Comparison of ENCODE assay signal across 8 cellular contexts in the genomic region with DNA sequence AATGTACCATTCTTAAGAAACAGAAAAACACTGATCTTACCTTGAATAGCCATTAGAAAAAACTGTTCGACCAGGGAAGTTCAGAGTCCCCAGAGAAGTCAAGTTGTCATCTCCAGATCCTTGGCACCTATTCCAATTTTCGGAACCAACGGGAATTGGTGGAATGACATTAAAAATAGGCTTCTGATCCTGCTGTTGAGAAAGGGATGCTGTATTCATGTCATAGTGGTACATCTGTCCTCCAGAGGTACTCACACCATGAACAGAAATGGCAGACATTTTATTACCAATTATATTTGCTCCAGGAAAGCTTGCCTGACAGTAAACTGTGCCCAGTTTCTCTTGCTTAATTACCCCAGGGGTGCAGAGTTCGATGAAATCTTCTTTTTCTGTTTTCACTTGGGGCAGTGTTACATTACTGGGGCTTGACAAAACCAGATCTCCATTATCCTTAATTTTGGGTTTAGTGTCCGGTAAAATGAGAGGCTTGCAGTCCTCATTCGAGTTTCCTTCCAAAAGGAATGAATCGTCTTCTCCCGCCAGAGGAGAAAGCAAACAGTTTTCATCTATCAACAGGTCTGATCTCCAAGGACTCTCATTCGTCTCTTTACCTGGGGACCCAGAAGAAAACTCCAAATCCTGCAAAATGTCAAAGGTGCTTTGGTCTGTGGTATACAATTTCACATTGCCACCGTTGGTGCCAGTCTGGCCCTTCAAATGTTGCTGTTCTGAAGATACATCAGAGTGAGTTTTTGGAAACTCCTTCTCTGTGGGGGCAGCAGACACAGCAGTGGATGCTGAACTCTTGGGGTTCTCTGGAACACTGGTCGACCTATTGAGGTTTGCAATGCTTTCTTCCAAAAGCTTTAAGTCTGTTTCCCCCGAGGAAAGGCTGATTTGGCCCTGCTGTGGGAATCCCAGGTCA. TPM values are rescaled to one million over a fixed set of nuclear protein-coding genes. Genes with fewer than 3 reads are reported as not detected.
A peak's percentile ranks its signal among the peaks of the same experiment; 100 is the strongest.
DNase-seq lines count a peak whose midpoint lies in the region; ATAC-seq and TF ChIP-seq lines count a peak whose summit lies in the region.

No MANE protein-coding gene starts in this region.

- peak overlapping the region; percentile 17 to 80 for H3K4me3 ChIP-seq in left lung
- peak overlapping the region; percentile 78 to 94 for H3K4me3 ChIP-seq in tibial artery

- intact Hi-C loops in left lung (cut with DNase I), result loop anchor here in 1 of 2 donors (10.0 kb wide), 1 partner anchor 285 kb away; no protein-coding TSS in a partner anchor
- intact Hi-C loops in tibial artery (cut with DNase I; ENCODE audit: low total_unique reads), result loop anchor here (5.0 to 10.0 kb wide), 3 partner anchors 395 to 478 kb away; no protein-coding TSS in a partner anchor

- no peak for ATAC-seq in activated T-cell treated with anti-CD3 and anti-CD28 coated beads, Interleukin-2, amount 50 U/mL, for 4 hours
- no peak for ATAC-seq in activated naive CD8-positive, alpha-beta T cell treated with anti-CD3 and anti-CD28 coated beads, Interleukin-2, amount 10 ng/mL, durations not matched to agents 7 days and 5 days (ENCODE audit: low read depth)
- ATAC-seq in left lung (no peak), GM21447 (IDR thresholded peaks at IDR 0.05; ENCODE audit: unreplicated experiment) (no peak)

- peaks cover 59% of the 10 kb centered on the region for H3K4me1 Mint-ChIP-seq in activated T-cell treated with anti-CD3 and anti-CD28 coated beads, Interleukin-2, amount 50 U/mL, for 4 hours (ENCODE audit: low read depth)
- H3K4me1 Mint-ChIP-seq in activated naive CD8-positive, alpha-beta T cell treated with anti-CD3 and anti-CD28 coated beads, Interleukin-2, amount 10 ng/mL, durations not matched to agents 7 days and 5 days, result peaks cover 55% of the 10 kb centered on the region

- DNase-seq in activated T-cell treated with anti-CD3 and anti-CD28 coated beads, Interleukin-2, amount 50 U/mL, for 4 hours, result no peak
- DNase-seq in activated T-cell treated with anti-CD3 and anti-CD28 coated beads for 4 hours (no peak), left lung (no peak), tibial artery (no peak), islet precursor cell (no peak), AML-193 (lab: John Stamatoyannopoulos, UW) (no peak)
- DNase-seq in activated naive CD8-positive, alpha-beta T cell treated with anti-CD3 and anti-CD28 coated beads, Interleukin-2, amount 10 ng/mL, durations not matched to agents 7 days and 5 days, result no peak

- POLR2A ChIA-PET in activated naive CD8-positive, alpha-beta T cell treated with anti-CD3 and anti-CD28 coated beads, Interleukin-2, amount 10 ng/mL, durations not matched to agents 7 days and 5 days (lab: Charles Lee), result interaction anchor here (0.8 to 1.5 kb wide), 2 partner anchors 35 to 397 kb away, joined by 3 to 4 read pairs; no protein-coding TSS in a partner anchor

- peaks cover 0 to 14% of the 10 kb centered on the region in 2 donors for H3K36me3 ChIP-seq in left lung
- H3K36me3 ChIP-seq in tibial artery, result no peaks in the 10 kb centered on the region

- H3K27me3 Mint-ChIP-seq in activated T-cell treated with anti-CD3 and anti-CD28 coated beads, Interleukin-2, amount 50 U/mL, for 4 hours (ENCODE audit: low read depth), result no peaks in the 10 kb centered on the region
- no peaks in the 10 kb centered on the region for H3K27me3 Mint-ChIP-seq in activated naive CD8-positive, alpha-beta T cell treated with anti-CD3 and anti-CD28 coated beads, Interleukin-2, amount 10 ng/mL, durations not matched to agents 7 days and 5 days

- H3K36me3 Mint-ChIP-seq in activated T-cell treated with anti-CD3 and anti-CD28 coated beads, Interleukin-2, amount 50 U/mL, for 4 hours (ENCODE audit: insufficient read depth), result peaks cover 33% of the 10 kb centered on the region
- peaks cover 27% of the 10 kb centered on the region for H3K36me3 Mint-ChIP-seq in activated naive CD8-positive, alpha-beta T cell treated with anti-CD3 and anti-CD28 coated beads, Interleukin-2, amount 10 ng/mL, durations not matched to agents 7 days and 5 days

- H3K4me1 ChIP-seq in left lung, result peaks cover 41 to 70% of the 10 kb centered on the region in 2 donors
- H3K4me1 ChIP-seq in tibial artery, result peaks cover 0 to 65% (median 16%) of the 10 kb centered on the region in 4 donors

- H3K27ac Mint-ChIP-seq in activated naive CD8-positive, alpha-beta T cell treated with anti-CD3 and anti-CD28 coated beads, Interleukin-2, amount 10 ng/mL, durations not matched to agents 7 days and 5 days, result no peak overlapping the region

- no peaks in the 10 kb centered on the region for H3K9me3 Mint-ChIP-seq in activated T-cell treated with anti-CD3 and anti-CD28 coated beads, Interleukin-2, amount 50 U/mL, for 4 hours
- no peaks in the 10 kb centered on the region for H3K9me3 Mint-ChIP-seq in activated naive CD8-positive, alpha-beta T cell treated with anti-CD3 and anti-CD28 coated beads, Interleukin-2, amount 10 ng/mL, durations not matched to agents 7 days and 5 days

- H3K27ac ChIP-seq in left lung (peak overlapping the region; percentile 20 to 100), tibial artery (peak overlapping the region; percentile 98)

- peak overlapping the region; percentile 92 for H3K4me3 Mint-ChIP-seq in activated T-cell treated with anti-CD3 and anti-CD28 coated beads, Interleukin-2, amount 50 U/mL, for 4 hours
- peak overlapping the region; percentile 87 for H3K4me3 Mint-ChIP-seq in activated naive CD8-positive, alpha-beta T cell treated with anti-CD3 and anti-CD28 coated beads, Interleukin-2, amount 10 ng/mL, durations not matched to agents 7 days and 5 days

- H3K9me3 ChIP-seq in left lung (no peaks in the 10 kb centered on the region), tibial artery (no peaks in the 10 kb centered on the region)

- H3K27me3 ChIP-seq in left lung (no peaks in the 10 kb centered on the region), tibial artery (no peaks in the 10 kb centered on the region)

- no peak for TF ChIP-seq CTCF in left lung (IDR thresholded peaks at IDR 0.05)
- TF ChIP-seq CTCF in tibial artery (IDR thresholded peaks at IDR 0.05), result no peak

RNA-seq across cellular contexts. Expression of a gene that starts 3.6 kb away (rescaled TPM):
- total RNA-seq in activated T-cell treated with anti-CD3 and anti-CD28 coated beads, Interleukin-2, amount 50 U/mL, for 4 hours, result 10 to 100 TPM; 40.2 to 53.3 (median 43.1) TPM
- total RNA-seq in activated naive CD8-positive, alpha-beta T cell treated with anti-CD3 and anti-CD28 coated beads, Interleukin-2, amount 10 ng/mL, durations not matched to agents 7 days and 5 days, result 100 to 1,000 TPM in 1 of 2 experiments, 10 to 100 TPM in 1; 95.5 to 102 TPM
- 10 to 100 TPM; 73.2 to 98.0 TPM for total RNA-seq in left lung
